In the genomic region with DNA sequence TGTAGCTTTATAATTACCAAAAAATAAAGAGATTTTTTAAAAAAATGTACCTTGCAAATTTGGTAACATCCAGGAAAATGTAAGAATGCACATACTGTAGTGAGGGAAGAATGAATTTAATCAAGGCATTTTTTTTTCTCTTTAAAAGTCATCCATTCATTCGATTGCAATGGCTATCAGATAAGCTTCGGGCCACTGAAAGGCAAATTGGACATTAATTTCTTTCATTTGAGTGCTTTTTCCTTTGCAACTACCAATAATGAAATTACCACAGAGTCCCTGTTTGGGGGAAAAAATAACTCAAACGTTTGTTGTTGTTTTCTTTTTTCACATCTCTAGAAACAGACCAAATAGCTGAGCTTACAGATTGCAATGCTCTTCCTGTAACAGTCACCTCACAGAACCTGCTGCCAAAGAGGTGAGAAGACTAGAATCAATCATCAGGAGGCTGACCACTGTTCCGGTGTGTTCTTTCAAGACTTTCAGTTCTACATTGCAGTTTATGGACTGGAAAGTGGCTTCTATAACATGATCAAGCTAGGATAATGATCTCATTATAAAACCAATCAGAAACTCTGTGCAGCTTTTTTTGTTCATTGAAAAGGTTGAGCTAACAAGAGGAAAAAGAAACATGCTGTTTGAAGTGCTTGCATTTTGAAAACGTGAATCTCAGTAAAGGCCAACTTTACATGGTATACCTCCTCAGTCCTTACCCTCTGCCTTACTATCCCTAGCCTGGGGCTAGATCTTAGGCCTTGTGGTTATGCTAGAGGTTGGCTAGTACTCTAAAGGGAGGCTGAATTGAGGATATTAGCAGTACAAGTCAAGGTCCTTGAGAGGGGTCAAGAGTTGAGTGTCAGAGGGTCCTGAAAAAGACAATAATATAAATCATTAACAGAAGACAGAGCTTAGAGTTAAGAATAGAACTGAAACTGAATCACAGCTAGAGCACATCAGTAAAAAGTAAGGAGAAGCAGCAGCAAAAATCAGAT, we compare ENCODE assay signal across 10 cellular contexts.
DNase-seq lines count a peak whose midpoint lies in the region; ATAC-seq lines count a peak whose summit lies in the region.
"Had no signal": no experiment of that assay in that cellular context is flagged by ENCODE, and none has a peak within 500 bp of the region (broad histone marks: within the 10 kb centered on the region; RNA-seq: fewer than 3 reads in every experiment).

No MANE protein-coding gene starts in this region.

- ATAC-seq in GM19328 (IDR thresholded peaks at IDR 0.05; ENCODE audit: unreplicated experiment) (peak; percentile 74), HG02678 (IDR thresholded peaks at IDR 0.05; ENCODE audit: unreplicated experiment) (peak; percentile 86), HG03439 (IDR thresholded peaks at IDR 0.05; ENCODE audit: unreplicated experiment) (peak; percentile 86)

- no peak for DNase-seq in germinal center (ENCODE audit: low spot score)
- DNase-seq in stimulated activated CD8-positive, alpha-beta memory T cell treated with anti-CD3 and anti-CD28 coated beads, Interleukin-4, amount 100 ng/mL, for 48 hours: no peak
- no peak for DNase-seq in C1 segment of cervical spinal cord (lab: John Stamatoyannopoulos, UW)
- DNase-seq in nucleus accumbens (lab: John Stamatoyannopoulos, UW): no peak
- DNase-seq: midbrain, NCI-H1436 treated with DMSO at 0.1 percent for 48 hours, testis had no signal
